20 cellular contexts compared by ENCODE assay signal in genomic region chr2:29124504-29124903, GRCh38. TPM values are rescaled to one million over a fixed set of nuclear protein-coding genes. Genes with fewer than 3 reads are reported as not detected.
"Had no signal": no experiment of that assay in that cellular context is flagged by ENCODE, and none has a peak within 500 bp of the region (broad histone marks: within the 10 kb centered on the region; RNA-seq: fewer than 3 reads in every experiment).

No MANE protein-coding gene starts in this region.

- H3K4me3 Mint-ChIP-seq: activated naive CD8-positive, alpha-beta T cell treated with anti-CD3 and anti-CD28 coated beads, Interleukin-2, amount 10 ng/mL, durations not matched to agents 7 days and 5 days; memory B cell; natural killer cell treated with Interleukin-12 subunit alpha and Interleukin-12 subunit beta and Interleukin-15 and Interleukin-18, amount 100 ng/mL, for 72 hours; type B pancreatic cell had no signal

- H3K27me3 ChIP-seq: ovary, spleen, vagina had no signal

- H3K9me3 ChIP-seq: ovary, prostate gland, vagina had no signal

- H3K4me1 ChIP-seq: prostate gland had no signal

- H3K4me3 ChIP-seq: ovary, prostate gland, spleen, thoracic aorta, vagina had no signal

- H3K4me1 Mint-ChIP-seq: memory B cell had no signal

- H3K27me3 Mint-ChIP-seq: activated naive CD8-positive, alpha-beta T cell treated with anti-CD3 and anti-CD28 coated beads, Interleukin-2, amount 10 ng/mL, durations not matched to agents 7 days and 5 days; memory B cell; natural killer cell treated with Interleukin-12 subunit alpha and Interleukin-12 subunit beta and Interleukin-15 and Interleukin-18, amount 100 ng/mL, for 72 hours; type B pancreatic cell had no signal

- H3K27ac ChIP-seq: ovary, prostate gland, spleen, thoracic aorta, vagina had no signal

- ATAC-seq: natural killer cell treated with Interleukin-12 subunit alpha and Interleukin-12 subunit beta and Interleukin-15 and Interleukin-18, amount 100 ng/mL, for 72 hours had no signal

- H3K27ac Mint-ChIP-seq: activated naive CD8-positive, alpha-beta T cell treated with anti-CD3 and anti-CD28 coated beads, Interleukin-2, amount 10 ng/mL, durations not matched to agents 7 days and 5 days; memory B cell; natural killer cell treated with Interleukin-12 subunit alpha and Interleukin-12 subunit beta and Interleukin-15 and Interleukin-18, amount 100 ng/mL, for 72 hours; type B pancreatic cell had no signal

- DNase-seq: activated naive CD4-positive, alpha-beta T cell; activated naive CD8-positive, alpha-beta T cell treated with anti-CD3 and anti-CD28 coated beads, Interleukin-2, amount 10 ng/mL, durations not matched to agents 7 days and 5 days; activated T-cell treated with anti-CD3 and anti-CD28 coated beads, Interleukin-2, amount 50 U/mL, for 1 hour; amygdala; erythroblast; hypothalamus; ovary; spleen; stimulated activated CD4-positive, alpha-beta T cell treated with anti-CD3 and anti-CD28 coated beads, Interleukin-4, amount 100 ng/mL, for 1 hour; stimulated activated naive CD4-positive, alpha-beta T cell treated with Interleukin-2 at 50 U/mL for 16 hours; T-helper 9 cell had no signal

- H3K36me3 ChIP-seq: ovary, prostate gland, thoracic aorta had no signal

RNA-seq across cellular contexts. Expression of gene PCARE, which starts 50.2 kb away (rescaled TPM):
- total RNA-seq: activated naive CD8-positive, alpha-beta T cell treated with anti-CD3 and anti-CD28 coated beads, Interleukin-2, amount 10 ng/mL, durations not matched to agents 7 days and 5 days; chondrocyte; frontal cortex; liver; natural killer cell treated with Interleukin-12 subunit alpha and Interleukin-12 subunit beta and Interleukin-15 and Interleukin-18, amount 100 ng/mL, for 72 hours; prostate gland; spleen; thoracic aorta; vagina had no signal
- polyA plus RNA-seq: liver, spleen had no signal
